In genomic region chr1:17060129-17060868, GRCh38 we compare ENCODE assay signal across 14 cellular contexts. TPM values are rescaled to one million over a fixed set of nuclear protein-coding genes. Genes with fewer than 3 reads are reported as not detected.
A peak's percentile ranks its signal among the peaks of the same experiment; 100 is the strongest.
DNase-seq lines count a peak whose midpoint lies in the region; ATAC-seq and TF ChIP-seq lines count a peak whose summit lies in the region.
"Had no signal": no experiment of that assay in that cellular context is flagged by ENCODE, and none has a peak within 500 bp of the region (broad histone marks: within the 10 kb centered on the region; RNA-seq: fewer than 3 reads in every experiment).

No MANE protein-coding gene starts in this region.

- H3K4me1 ChIP-seq in GM23248 (ENCODE audit: insufficient read depth) = peaks cover 7% of the 10 kb centered on the region
- H3K4me1 ChIP-seq in left ventricle myocardium inferior = peaks cover 15% of the 10 kb centered on the region

- no peaks in the 10 kb centered on the region for H3K9me3 ChIP-seq in GM23248 (ENCODE audit: low read depth)
- peaks cover 9% of the 10 kb centered on the region for H3K9me3 ChIP-seq in left ventricle myocardium inferior (replicated peaks)

- no peak overlapping the region for H3K4me3 ChIP-seq in GM23248
- H3K4me3 ChIP-seq in fibroblast of mammary gland (ENCODE audit: control insufficient read depth, low read depth, low read length) = no peak overlapping the region
- no peak overlapping the region for H3K4me3 ChIP-seq in left ventricle myocardium inferior
- H3K4me3 ChIP-seq: esophagus squamous epithelium, PC-9 had no signal

- H3K36me3 ChIP-seq in GM23248 (ENCODE audit: low read depth) = no peaks in the 10 kb centered on the region
- no peaks in the 10 kb centered on the region for H3K36me3 ChIP-seq in left ventricle myocardium inferior
- H3K36me3 ChIP-seq: esophagus squamous epithelium had no signal

- H3K4me2 ChIP-seq in GM23248 (ENCODE audit: unreplicated experiment) = no peak overlapping the region
- H3K4me2 ChIP-seq: KMS-11, PC-9 had no signal

- in situ Hi-C loops in GM23248 (cut with MboI) = loop anchor here (10.0 kb wide), 1 partner anchor 275 kb away; no protein-coding TSS in a partner anchor

- no peak for DNase-seq in GM23248
- peak; percentile 85 for DNase-seq in SIG-M5 treated with dmso at 0.1 percent for 504 hours (lab: John Stamatoyannopoulos, UW; ENCODE audit: unreplicated experiment)
- peak; percentile 47 for DNase-seq in fibroblast of mammary gland (ENCODE audit: low read depth)
- DNase-seq in renal cortical epithelial cell (ENCODE audit: low read depth) = peak; percentile 28
- no peak for DNase-seq in DMS79 treated with DMSO at 0.1 percent for 48 hours (lab: John Stamatoyannopoulos, UW)
- no peak for DNase-seq in A172 (ENCODE audit: low spot score)
- no peak for DNase-seq in left ventricle myocardium inferior
- DNase-seq: activated naive CD4-positive, alpha-beta T cell treated with anti-CD3 and anti-CD28 coated beads, Interleukin-2, amount 50 U/mL, for 16 hours; esophagus squamous epithelium had no signal

- no peak overlapping the region for H3K27ac ChIP-seq in GM23248
- H3K27ac ChIP-seq in left ventricle myocardium inferior (replicated peaks) = no peak overlapping the region
- H3K27ac ChIP-seq: esophagus squamous epithelium, KMS-11, PC-9 had no signal

- H3K79me2 ChIP-seq in GM23248 (ENCODE audit: insufficient read depth) = no peaks in the 10 kb centered on the region

- TF ChIP-seq CTCF in fibroblast of mammary gland (conservative IDR thresholded peaks at IDR 0.05; ENCODE audit: control insufficient read depth, insufficient read depth, low read depth, low read length) (no peak), left ventricle myocardium inferior (IDR thresholded peaks at IDR 0.05; ENCODE audit: borderline replicate concordance) (no peak)

- ATAC-seq in GM19463 (IDR thresholded peaks at IDR 0.05; ENCODE audit: unreplicated experiment) = no peak

- 29 to 30% methylated on average over 12 of the region's 12 CpGs for WGBS in GM23248 (ENCODE audit: low coverage in 1 of 2, low lambda C conversion rate in 2 of 2, missing lambda C conversion rate in 2 of 2), 2 experiments

- intact Hi-C loops in left ventricle myocardium inferior (cut with micrococcal nuclease) = no loop called here

- 0 out of 2 replicates have a peak overlapping the region, but pooled peaks have one; percentile 48 for H2AFZ ChIP-seq in GM23248
- H2AFZ ChIP-seq: PC-9 had no signal

- H3K9ac ChIP-seq in GM23248 = no peak overlapping the region
- H3K9ac ChIP-seq: KMS-11 had no signal

- H3K27me3 ChIP-seq in GM23248 (replicated peaks; ENCODE audit: insufficient read depth) (no peaks in the 10 kb centered on the region; the same call in 1 of the 2 replicates), left ventricle myocardium inferior (ENCODE audit: low read depth) (peaks cover 14% of the 10 kb centered on the region)

- no peaks in the 10 kb centered on the region for H3K9me2 ChIP-seq in GM23248 (ENCODE audit: insufficient read depth)

- no peaks in the 10 kb centered on the region for H4K20me1 ChIP-seq in GM23248 (ENCODE audit: insufficient read depth)

- peaks cover 1% of the 10 kb centered on the region; the same call in 1 of the 2 replicates for H3F3A ChIP-seq in GM23248 (ENCODE audit: insufficient read depth)

RNA-seq across cellular contexts. Expression of gene SDHB, which starts 6.5 kb away (rescaled TPM):
- 84.1 and 126 TPM in 2 replicates for total RNA-seq in GM23248 (2014; rRNA removed; shearing (Covaris generic))
- polyA plus RNA-seq in GM23248 (2016; fragmentation: Nextera tagmentation; extraction: Ambion mirVana) = 124 and 132 TPM in 2 replicates
- 123 and 183 TPM in 2 replicates for total RNA-seq in renal cortical epithelial cell
- total RNA-seq in A172 (2014; rRNA removed; shearing (Covaris generic)) = 186 and 241 TPM in 2 replicates
- total RNA-seq in left ventricle myocardium inferior = 393 TPM

RNA-seq across cellular contexts. Expression of gene ATP13A2, which starts 48.6 kb away (rescaled TPM):
- total RNA-seq in GM23248 (2014; rRNA removed; shearing (Covaris generic)) = 29.6 and 44.6 TPM in 2 replicates
- polyA plus RNA-seq in GM23248 (2016; fragmentation: Nextera tagmentation; extraction: Ambion mirVana) = 30.5 and 32.4 TPM in 2 replicates
- total RNA-seq in renal cortical epithelial cell = 48.6 and 77.1 TPM in 2 replicates
- total RNA-seq in A172 (2014; rRNA removed; shearing (Covaris generic)) = 39.9 and 57.7 TPM in 2 replicates
- total RNA-seq in left ventricle myocardium inferior = 11.2 TPM

RNA-seq across cellular contexts. Expression of gene PADI2, which starts 59.0 kb away (rescaled TPM):
- 0.13 and 0.22 TPM in 2 replicates for total RNA-seq in GM23248 (2014; rRNA removed; shearing (Covaris generic))
- polyA plus RNA-seq in GM23248 (2016; fragmentation: Nextera tagmentation; extraction: Ambion mirVana) = 0.08 and 0.11 TPM in 2 replicates
- total RNA-seq in renal cortical epithelial cell = 1.5 and 147 TPM in 2 replicates
- 0.31 TPM in 1 of 2 replicates, not detected in the other for total RNA-seq in A172 (2014; rRNA removed; shearing (Covaris generic))
- 0.49 TPM for total RNA-seq in left ventricle myocardium inferior
- total RNA-seq: activated CD8-positive, alpha-beta memory T cell treated with anti-CD3 and anti-CD28 coated beads for 36 hours; CD4-positive, CD25-positive, alpha-beta regulatory T cell had no signal

Comparison
In these comparisons a context has a peak if more than half of its experiments do, and no peak if none do; other contexts are left out.
1. DNase-seq: peak in SIG-M5 treated with dmso at 0.1 percent for 504 hours (single experiment), fibroblast of mammary gland (single experiment) and renal cortical epithelial cell (single experiment); none in GM23248 (single experiment), DMS79 treated with DMSO at 0.1 percent for 48 hours (single experiment), A172 (single experiment) and left ventricle myocardium inferior (single experiment).